Comparison of ENCODE assay signal across 1 cellular context in genomic region chr9:96654450-96655197, GRCh38.
TF ChIP-seq lines count a peak whose summit lies in the region.

No MANE protein-coding gene starts in this region.

TF ChIP-seq in WTC11, 78 proteins besides CTCF, POLR2A, EP300 and RAD21 (continued from another document):
- no peak for TF ChIP-seq ZNF281 (CRISPR knock-in tag; IDR thresholded peaks at IDR 0.05)
